In genomic region chr3:141419946-141420345, GRCh38 we compare ENCODE assay signal across 15 cellular contexts. TPM values are rescaled to one million over a fixed set of nuclear protein-coding genes. Genes with fewer than 3 reads are reported as not detected.
DNase-seq lines count a peak whose midpoint lies in the region; ATAC-seq and TF ChIP-seq lines count a peak whose summit lies in the region.
"Had no signal": no experiment of that assay in that cellular context is flagged by ENCODE, and none has a peak within 500 bp of the region (broad histone marks: within the 10 kb centered on the region; RNA-seq: fewer than 3 reads in every experiment).

No MANE protein-coding gene starts in this region.

- DNase-seq in AG20443 (ENCODE audit: low spot score) (peak; percentile 26), foreskin keratinocyte (no peak), DMS 273 (lab: John Stamatoyannopoulos, UW; ENCODE audit: unreplicated experiment) (no peak), GM10266 (ENCODE audit: extremely low spot score) (no peak), NCI-H446 treated with DMSO at 0.1 percent for 48 hours (lab: John Stamatoyannopoulos, UW) (no peak)
- DNase-seq in stimulated activated effector memory CD8-positive, alpha-beta T cell treated with anti-CD3 and anti-CD28 coated beads, Interleukin-12 subunit alpha, Interleukin-12 subunit beta, amount 100 ng/mL, for 72 hours (ENCODE audit: low spot score in 2 of 2) = no peak
- no peak for DNase-seq in natural killer cell treated with Interleukin-12 subunit alpha and Interleukin-12 subunit beta and Interleukin-15 and Interleukin-18, amount 100 ng/mL, for 72 hours (ENCODE audit: low spot score)
- DNase-seq: DMS53; immature natural killer cell; stimulated activated CD4-positive, alpha-beta T cell treated with anti-CD3 and anti-CD28 coated beads, Interleukin-4, amount 100 ng/mL, for 4 hours had no signal

- peak overlapping the region; percentile 61 for H3K27ac Mint-ChIP-seq in activated T-helper 17 cell treated with anti-CD3 and anti-CD28 coated beads, Interleukin-2, amount 50 U/mL, for 72 hours
- H3K27ac Mint-ChIP-seq in stimulated activated effector memory CD8-positive, alpha-beta T cell treated with anti-CD3 and anti-CD28 coated beads, Interleukin-12 subunit alpha, Interleukin-12 subunit beta, amount 100 ng/mL, for 72 hours = peak overlapping the region; percentile 7
- H3K27ac Mint-ChIP-seq in natural killer cell treated with Interleukin-12 subunit alpha and Interleukin-12 subunit beta and Interleukin-15 and Interleukin-18, amount 100 ng/mL, for 72 hours = no peak overlapping the region
- H3K27ac Mint-ChIP-seq: activated naive CD4-positive, alpha-beta T cell treated with anti-CD3 and anti-CD28 coated beads, Interleukin-2, amount 50 U/mL, for 24 hours; T-helper 2 cell treated with Interferon-gamma antibody and Interleukin-4, amounts not matched to agents 5 μg/mL and 100 μg/mL, for 36 hours had no signal

- H3K27me3 ChIP-seq in foreskin keratinocyte = no peaks in the 10 kb centered on the region
- H3K27me3 ChIP-seq: neutrophil had no signal

- peaks cover 73% of the 10 kb centered on the region for H3K36me3 Mint-ChIP-seq in activated T-helper 17 cell treated with anti-CD3 and anti-CD28 coated beads, Interleukin-2, amount 50 U/mL, for 72 hours (ENCODE audit: low read depth)
- H3K36me3 Mint-ChIP-seq in stimulated activated effector memory CD8-positive, alpha-beta T cell treated with anti-CD3 and anti-CD28 coated beads, Interleukin-12 subunit alpha, Interleukin-12 subunit beta, amount 100 ng/mL, for 72 hours = peaks cover 81% of the 10 kb centered on the region
- peaks cover 9% of the 10 kb centered on the region for H3K36me3 Mint-ChIP-seq in natural killer cell treated with Interleukin-12 subunit alpha and Interleukin-12 subunit beta and Interleukin-15 and Interleukin-18, amount 100 ng/mL, for 72 hours

- ATAC-seq in activated T-helper 17 cell treated with anti-CD3 and anti-CD28 coated beads, Interleukin-2, amount 50 U/mL, for 72 hours (replicated peaks) = no peak
- no peak for ATAC-seq in foreskin keratinocyte
- ATAC-seq in stimulated activated effector memory CD8-positive, alpha-beta T cell treated with anti-CD3 and anti-CD28 coated beads, Interleukin-12 subunit alpha, Interleukin-12 subunit beta, amount 100 ng/mL, for 72 hours = no peak
- ATAC-seq in natural killer cell treated with Interleukin-12 subunit alpha and Interleukin-12 subunit beta and Interleukin-15 and Interleukin-18, amount 100 ng/mL, for 72 hours = no peak

- TF ChIP-seq CTCF in foreskin keratinocyte (conservative IDR thresholded peaks at IDR 0.05) (no peak), GM10266 (IDR thresholded peaks at IDR 0.05; ENCODE audit: control insufficient read depth, insufficient read depth, low read depth, missing control alignments) (no peak)

- peak overlapping the region; percentile 73 for H3K27ac ChIP-seq in foreskin keratinocyte
- H3K27ac ChIP-seq: KMS-11, neutrophil had no signal

- H3K27me3 Mint-ChIP-seq in activated T-helper 17 cell treated with anti-CD3 and anti-CD28 coated beads, Interleukin-2, amount 50 U/mL, for 72 hours = no peaks in the 10 kb centered on the region
- H3K27me3 Mint-ChIP-seq in natural killer cell treated with Interleukin-12 subunit alpha and Interleukin-12 subunit beta and Interleukin-15 and Interleukin-18, amount 100 ng/mL, for 72 hours = no peaks in the 10 kb centered on the region
- H3K27me3 Mint-ChIP-seq: activated naive CD4-positive, alpha-beta T cell treated with anti-CD3 and anti-CD28 coated beads, Interleukin-2, amount 50 U/mL, for 24 hours had no signal

- H3K4me3 Mint-ChIP-seq in activated T-helper 17 cell treated with anti-CD3 and anti-CD28 coated beads, Interleukin-2, amount 50 U/mL, for 72 hours = no peak overlapping the region
- H3K4me3 Mint-ChIP-seq in stimulated activated effector memory CD8-positive, alpha-beta T cell treated with anti-CD3 and anti-CD28 coated beads, Interleukin-12 subunit alpha, Interleukin-12 subunit beta, amount 100 ng/mL, for 72 hours = no peak overlapping the region
- H3K4me3 Mint-ChIP-seq in natural killer cell treated with Interleukin-12 subunit alpha and Interleukin-12 subunit beta and Interleukin-15 and Interleukin-18, amount 100 ng/mL, for 72 hours = no peak overlapping the region
- H3K4me3 Mint-ChIP-seq: activated naive CD4-positive, alpha-beta T cell treated with anti-CD3 and anti-CD28 coated beads, Interleukin-2, amount 50 U/mL, for 24 hours; T-helper 2 cell treated with Interferon-gamma antibody and Interleukin-4, amounts not matched to agents 5 μg/mL and 100 μg/mL, for 36 hours had no signal

- no peaks in the 10 kb centered on the region for H3K9me3 Mint-ChIP-seq in activated T-helper 17 cell treated with anti-CD3 and anti-CD28 coated beads, Interleukin-2, amount 50 U/mL, for 72 hours
- H3K9me3 Mint-ChIP-seq in stimulated activated effector memory CD8-positive, alpha-beta T cell treated with anti-CD3 and anti-CD28 coated beads, Interleukin-12 subunit alpha, Interleukin-12 subunit beta, amount 100 ng/mL, for 72 hours = peaks cover 3% of the 10 kb centered on the region
- no peaks in the 10 kb centered on the region for H3K9me3 Mint-ChIP-seq in natural killer cell treated with Interleukin-12 subunit alpha and Interleukin-12 subunit beta and Interleukin-15 and Interleukin-18, amount 100 ng/mL, for 72 hours
- H3K9me3 Mint-ChIP-seq: activated naive CD4-positive, alpha-beta T cell treated with anti-CD3 and anti-CD28 coated beads, Interleukin-2, amount 50 U/mL, for 24 hours; immature natural killer cell had no signal

- peaks cover 9% of the 10 kb centered on the region for H3K4me1 ChIP-seq in foreskin keratinocyte

- H3K4me1 Mint-ChIP-seq in activated T-helper 17 cell treated with anti-CD3 and anti-CD28 coated beads, Interleukin-2, amount 50 U/mL, for 72 hours = peaks cover 43% of the 10 kb centered on the region
- H3K4me1 Mint-ChIP-seq in stimulated activated effector memory CD8-positive, alpha-beta T cell treated with anti-CD3 and anti-CD28 coated beads, Interleukin-12 subunit alpha, Interleukin-12 subunit beta, amount 100 ng/mL, for 72 hours = peaks cover 54% of the 10 kb centered on the region
- H3K4me1 Mint-ChIP-seq in natural killer cell treated with Interleukin-12 subunit alpha and Interleukin-12 subunit beta and Interleukin-15 and Interleukin-18, amount 100 ng/mL, for 72 hours (ENCODE audit: low read depth in 2 of 2) = peaks cover 11 to 32% of the 10 kb centered on the region in 2 donors

RNA-seq across cellular contexts. Expression of gene ZBTB38, which starts 51.6 kb away (rescaled TPM):
- total RNA-seq in activated T-helper 17 cell treated with anti-CD3 and anti-CD28 coated beads, Interleukin-2, amount 50 U/mL, for 72 hours = 10 to 100 TPM; 33.3 to 45.6 TPM
- total RNA-seq in foreskin keratinocyte = 58.0 and 59.5 TPM in 2 replicates
- 5.0 and 5.8 TPM in 2 replicates for polyA plus RNA-seq in foreskin keratinocyte
- total RNA-seq in natural killer cell treated with Interleukin-12 subunit alpha and Interleukin-12 subunit beta and Interleukin-15 and Interleukin-18, amount 100 ng/mL, for 72 hours = 10 to 100 TPM; 24.5 to 29.5 TPM

Comparison
In these comparisons a context has a peak if more than half of its experiments do, and no peak if none do; other contexts are left out.
1. H3K27ac Mint-ChIP-seq: peak in activated T-helper 17 cell treated with anti-CD3 and anti-CD28 coated beads, Interleukin-2, amount 50 U/mL, for 72 hours (single experiment) and stimulated activated effector memory CD8-positive, alpha-beta T cell treated with anti-CD3 and anti-CD28 coated beads, Interleukin-12 subunit alpha, Interleukin-12 subunit beta, amount 100 ng/mL, for 72 hours (single experiment); none in natural killer cell treated with Interleukin-12 subunit alpha and Interleukin-12 subunit beta and Interleukin-15 and Interleukin-18, amount 100 ng/mL, for 72 hours (0 of 2).